14 cellular contexts compared by ENCODE assay signal in genomic region chr6:105816875-105817274, GRCh38.
"Had no signal": no experiment of that assay in that cellular context is flagged by ENCODE, and none has a peak within 500 bp of the region (broad histone marks: within the 10 kb centered on the region; RNA-seq: fewer than 3 reads in every experiment).

No MANE protein-coding gene starts in this region.

- H3K27ac ChIP-seq: RWPE1 had no signal

- H3K27ac Mint-ChIP-seq: IgD-negative memory B cell had no signal

- ATAC-seq: Panc1, PC-3 had no signal

- H3K4me3 Mint-ChIP-seq: IgD-negative memory B cell had no signal

- DNase-seq: KBM-7, MV-4-11, NCI-H1048, NCI-H146, NCI-H1930, NCI-H2107, NCI-H2227 treated with DMSO at 0.1 percent for 48 hours, NCI-H69, NCI-H774, PC-3, SHP77 had no signal
